ENCODE assay signal across 15 cellular contexts in genomic region chr17:48539177-48539576, GRCh38. TPM values are rescaled to one million over a fixed set of nuclear protein-coding genes. Genes with fewer than 3 reads are reported as not detected.
DNase-seq lines count a peak whose midpoint lies in the region; ATAC-seq, FAIRE-seq and TF ChIP-seq lines count a peak whose summit lies in the region.
"Had no signal": no experiment of that assay in that cellular context is flagged by ENCODE, and none has a peak within 500 bp of the region (broad histone marks: within the 10 kb centered on the region; RNA-seq: fewer than 3 reads in every experiment).

No MANE protein-coding gene starts in this region.

- dilution Hi-C loops in keratinocyte (cut with MboI; ENCODE audit: extremely low pct_ligation_motif_present, low sequenced_read_pairs) = no loop called here

- H3K27me3 Mint-ChIP-seq in astrocyte (ENCODE audit: low read depth, unreplicated experiment) = peaks cover 74% of the 10 kb centered on the region

- peaks cover 34% of the 10 kb centered on the region for H3K79me2 ChIP-seq in astrocyte (ENCODE audit: insufficient read depth, low read length)
- peaks cover 13% of the 10 kb centered on the region for H3K79me2 ChIP-seq in keratinocyte (ENCODE audit: control insufficient read depth, insufficient read depth, low read length)

- H3K9ac ChIP-seq in astrocyte (ENCODE audit: low read length) (peak overlapping the region; percentile 46), keratinocyte (ENCODE audit: control insufficient read depth, extremely low read depth, insufficient read depth, low read length) (no peak overlapping the region)

- H3K4me3 ChIP-seq in astrocyte (ENCODE audit: insufficient read depth, low read depth, low read length) (no peak overlapping the region), keratinocyte (ENCODE audit: control insufficient read depth in 2 of 3, extremely low read depth in 1 of 3, insufficient read depth in 2 of 3, low read depth in 1 of 3, low read length in 3 of 3) (no peak overlapping the region), spleen (no peak overlapping the region), suprapubic skin (no peak overlapping the region)
- H3K4me3 ChIP-seq: right atrium auricular region had no signal

- H3K27ac ChIP-seq in astrocyte (ENCODE audit: low read depth, low read length) (peak overlapping the region; percentile 78), keratinocyte (ENCODE audit: control insufficient read depth, insufficient read depth, low read length) (no peak overlapping the region), spleen (peak overlapping the region in 6 of 8 donors; percentile 4 to 94 (median 88)), suprapubic skin (no peak overlapping the region)
- H3K27ac ChIP-seq: right atrium auricular region had no signal

- H3K4me1 Mint-ChIP-seq in astrocyte (ENCODE audit: low read depth, unreplicated experiment) = peaks cover 5% of the 10 kb centered on the region

- H3K4me3 Mint-ChIP-seq in astrocyte (ENCODE audit: unreplicated experiment) = no peak overlapping the region

- H2AFZ ChIP-seq in astrocyte (ENCODE audit: low read depth, low read length) (no peak overlapping the region), keratinocyte (ENCODE audit: control insufficient read depth, low read length) (no peak overlapping the region)

- H3K9me3 Mint-ChIP-seq in astrocyte (ENCODE audit: unreplicated experiment) = peaks cover 12% of the 10 kb centered on the region
- H3K9me3 Mint-ChIP-seq: activated naive CD4-positive, alpha-beta T cell treated with anti-CD3 and anti-CD28 coated beads, Interleukin-2, amount 50 U/mL, for 24 hours; naive B cell had no signal

- peak overlapping the region; percentile 83 for H3K4me2 ChIP-seq in astrocyte (ENCODE audit: low read length)
- H3K4me2 ChIP-seq in keratinocyte (ENCODE audit: control insufficient read depth, extremely low read depth, insufficient read depth, low read depth, low read length) = peak overlapping the region; percentile 14

- H4K20me1 ChIP-seq in astrocyte (ENCODE audit: insufficient read depth, low read length) (no peaks in the 10 kb centered on the region), keratinocyte (ENCODE audit: control insufficient read depth, extremely low read depth, insufficient read depth, low read length) (no peaks in the 10 kb centered on the region)

- peak; percentile 23 for FAIRE-seq in astrocyte (lab: Jason Lieb, UNC)
- FAIRE-seq in keratinocyte (lab: Jason Lieb, UNC) = no peak

- no peaks in the 10 kb centered on the region for H3K9me1 ChIP-seq in keratinocyte (ENCODE audit: control insufficient read depth, extremely low read depth, insufficient read depth, low read length)

- TF ChIP-seq EP300 in suprapubic skin (IDR thresholded peaks at IDR 0.05) = no peak

- TF ChIP-seq CTCF in astrocyte (IDR thresholded peaks at IDR 0.05; ENCODE audit: insufficient read depth, low read depth, low read length) = no peak
- no peak for TF ChIP-seq CTCF in keratinocyte (optimal IDR thresholded peaks at IDR 0.05 in 1 of 3, IDR thresholded peaks at IDR 0.05 in 1 of 3, conservative IDR thresholded peaks at IDR 0.05 in 1 of 3; ENCODE audit: extremely low read depth in 1 of 3, insufficient read depth in 2 of 3, low read length in 3 of 3)
- TF ChIP-seq CTCF in spleen (IDR thresholded peaks at IDR 0.05 in 8 of 11, conservative IDR thresholded peaks at IDR 0.05 in 3 of 11) = no peak
- TF ChIP-seq CTCF in suprapubic skin (IDR thresholded peaks at IDR 0.05) = no peak

- H3K36me3 ChIP-seq in astrocyte (ENCODE audit: insufficient read depth, low read length) (no peaks in the 10 kb centered on the region), keratinocyte (ENCODE audit: control insufficient read depth in 2 of 2, extremely low read depth in 1 of 2, insufficient read depth in 2 of 2, low read length in 2 of 2) (peaks cover 0 to 3% of the 10 kb centered on the region in 2 experiments), spleen (no peaks in the 10 kb centered on the region), suprapubic skin (no peaks in the 10 kb centered on the region)
- H3K36me3 ChIP-seq: right atrium auricular region had no signal

- no peak for TF ChIP-seq POLR2A in spleen (IDR thresholded peaks at IDR 0.05)
- no peak for TF ChIP-seq POLR2A in suprapubic skin (IDR thresholded peaks at IDR 0.05)

- no peak overlapping the region for H3K27ac Mint-ChIP-seq in astrocyte (ENCODE audit: unreplicated experiment)

- no peaks in the 10 kb centered on the region for H3K9me3 ChIP-seq in astrocyte (ENCODE audit: insufficient read depth, low read depth, low read length)
- H3K9me3 ChIP-seq in keratinocyte (ENCODE audit: control insufficient read depth, low read depth, low read length) = no peaks in the 10 kb centered on the region
- H3K9me3 ChIP-seq in spleen = no peaks in the 10 kb centered on the region
- no peaks in the 10 kb centered on the region for H3K9me3 ChIP-seq in suprapubic skin
- H3K9me3 ChIP-seq: right atrium auricular region had no signal

- peaks cover 2% of the 10 kb centered on the region for H3K36me3 Mint-ChIP-seq in astrocyte (ENCODE audit: low read depth, unreplicated experiment)

- WGBS in spleen, 5 donors = 70 to 80% (median 75%) methylated on average over 4 of the region's 4 CpGs
- WGBS in suprapubic skin = 80% methylated on average over 4 of the region's 4 CpGs

- ATAC-seq in GM21528 (IDR thresholded peaks at IDR 0.05; ENCODE audit: low FRiP score, unreplicated experiment) = no peak
- ATAC-seq in left ventricle myocardium superior = no peak

- H3K4me1 ChIP-seq in astrocyte (ENCODE audit: insufficient read depth, low read length) (peaks cover 21% of the 10 kb centered on the region), keratinocyte (ENCODE audit: control insufficient read depth, extremely low read depth, insufficient read depth, low read length) (peaks cover 19% of the 10 kb centered on the region), spleen (peaks cover 2 to 44% (median 31%) of the 10 kb centered on the region in 6 donors), suprapubic skin (peaks cover 29% of the 10 kb centered on the region)

- peak; percentile 87 for DNase-seq in H4 (ENCODE audit: low spot score)
- peak; percentile 97 for DNase-seq in astrocyte (ENCODE audit: low read depth)
- no peak for DNase-seq in keratinocyte (ENCODE audit: low read depth, low spot score)
- no peak for DNase-seq in spleen
- no peak for DNase-seq in putamen (ENCODE audit: low spot score)
- no peak for DNase-seq in suprapubic skin (ENCODE audit: low spot score in 2 of 2)
- DNase-seq in left ventricle myocardium superior = no peak
- DNase-seq: naive B cell, NCI-H1436 treated with DMSO at 0.1 percent for 48 hours, NCI-H510A treated with DMSO at 0.1 percent for 48 hours, Right ventricle myocardium superior had no signal

- H3K27me3 ChIP-seq in astrocyte (ENCODE audit: insufficient read depth, low read length) = peaks cover 12% of the 10 kb centered on the region
- peaks cover 15% of the 10 kb centered on the region for H3K27me3 ChIP-seq in keratinocyte (ENCODE audit: control insufficient read depth, extremely low read depth, insufficient read depth, low read length)
- H3K27me3 ChIP-seq in spleen (replicated peaks in 1 of 7) = peaks cover 0 to 60% (median 31%) of the 10 kb centered on the region in 7 donors
- H3K27me3 ChIP-seq in suprapubic skin = peaks cover 4% of the 10 kb centered on the region

- intact Hi-C loops in spleen (cut with DNase I; ENCODE audit: low total_unique reads) = no loop called here
- intact Hi-C loops in left ventricle myocardium superior (cut with micrococcal nuclease) = no loop called here

RNA-seq across cellular contexts. Expression of gene HOXB2, which starts 5.7 kb away (rescaled TPM):
- 5.3 and 11.1 TPM in 2 replicates for total RNA-seq in H4 (2014; rRNA removed; shearing (Covaris generic))
- total RNA-seq in astrocyte = 0.41 and 1.8 TPM in 2 replicates
- polyA plus RNA-seq in keratinocyte = 3.0 to 5.7 TPM (median 3.8 TPM) in 3 replicates
- not detected for polyA plus RNA-seq in keratinocyte (2011; ENCODE audit: low read depth)
- polyA plus RNA-seq in keratinocyte (2011; cell fraction: cytosol; rRNA removed) = 4.2 and 4.6 TPM in 2 replicates
- 7.0 and 9.2 TPM in 2 replicates for polyA plus RNA-seq in keratinocyte (2011; cell fraction: nucleus; rRNA removed)
- polyA plus RNA-seq in keratinocyte (2012; ENCODE audit: low replicate concordance) = 1.9 and 7.8 TPM in 2 replicates
- 0.33 to 1.6 TPM (median 0.58 TPM) in 3 replicates for polyA minus RNA-seq in keratinocyte
- polyA minus RNA-seq in keratinocyte (2011; cell fraction: cytosol; rRNA and poly(A)+ RNA removed) = 3.3 TPM
- 0.53 and 0.85 TPM in 2 replicates for polyA minus RNA-seq in keratinocyte (2011; cell fraction: nucleus; rRNA and poly(A)+ RNA removed)
- 10 to 100 TPM in 4 of 7 donors, 1 to 10 TPM in 3; 5.9 to 21.9 (median 10.2) TPM for total RNA-seq in spleen
- polyA plus RNA-seq in spleen = 1 to 10 TPM; 7.2 to 8.2 (median 8.0) TPM
- total RNA-seq in suprapubic skin = 10 to 100 TPM in 2 of 4 donors, 1 to 10 TPM in 2; 8.4 to 13.6 (median 9.9) TPM
- total RNA-seq in left ventricle myocardium superior = 2.8 TPM

RNA-seq across cellular contexts. Expression of gene HOXB1, which starts 8.4 kb away (rescaled TPM):
- not detected in 2 replicates for total RNA-seq in H4 (2014; rRNA removed; shearing (Covaris generic))
- total RNA-seq in astrocyte (not detected in 2 replicates), spleen (not detected), suprapubic skin (not detected), left ventricle myocardium superior (not detected)
- polyA plus RNA-seq in keratinocyte (not detected in 3 replicates), spleen (under 1 TPM in 1 of 3 donors, not detected in 2; 0.06 TPM)
- polyA plus RNA-seq in keratinocyte (2011; ENCODE audit: low read depth) = not detected
- polyA plus RNA-seq in keratinocyte (2011; cell fraction: cytosol; rRNA removed) = not detected in 2 replicates
- not detected in 2 replicates for polyA plus RNA-seq in keratinocyte (2011; cell fraction: nucleus; rRNA removed)
- not detected in 2 replicates for polyA plus RNA-seq in keratinocyte (2012; ENCODE audit: low replicate concordance)
- not detected in 3 replicates for polyA minus RNA-seq in keratinocyte
- polyA minus RNA-seq in keratinocyte (2011; cell fraction: cytosol; rRNA and poly(A)+ RNA removed) = not detected
- not detected in 2 replicates for polyA minus RNA-seq in keratinocyte (2011; cell fraction: nucleus; rRNA and poly(A)+ RNA removed)
- total RNA-seq: chondrocyte, right atrium auricular region, Right ventricle myocardium superior had no signal

RNA-seq across cellular contexts. Expression of gene HOXB4, which starts 39.0 kb away (rescaled TPM):
- 0.45 TPM in 2 replicates for total RNA-seq in H4 (2014; rRNA removed; shearing (Covaris generic))
- total RNA-seq in astrocyte = not detected in 2 replicates
- 0.46 to 0.89 TPM (median 0.59 TPM) in 3 replicates for polyA plus RNA-seq in keratinocyte
- polyA plus RNA-seq in keratinocyte (2011; ENCODE audit: low read depth) = 0.11 TPM
- 0.46 and 0.55 TPM in 2 replicates for polyA plus RNA-seq in keratinocyte (2011; cell fraction: cytosol; rRNA removed)
- polyA plus RNA-seq in keratinocyte (2011; cell fraction: nucleus; rRNA removed) = 1.4 and 1.8 TPM in 2 replicates
- 0.30 and 1.2 TPM in 2 replicates for polyA plus RNA-seq in keratinocyte (2012; ENCODE audit: low replicate concordance)
- 0.19 to 0.92 TPM (median 0.30 TPM) in 3 replicates for polyA minus RNA-seq in keratinocyte
- not detected for polyA minus RNA-seq in keratinocyte (2011; cell fraction: cytosol; rRNA and poly(A)+ RNA removed)
- 0.21 and 0.70 TPM in 2 replicates for polyA minus RNA-seq in keratinocyte (2011; cell fraction: nucleus; rRNA and poly(A)+ RNA removed)
- 1 to 10 TPM; 1.9 to 6.4 (median 3.6) TPM for total RNA-seq in spleen
- polyA plus RNA-seq in spleen = 1 to 10 TPM; 2.3 to 2.7 (median 2.4) TPM
- 1 to 10 TPM in 3 of 4 donors, under 1 TPM in 1; 0.42 to 3.5 (median 1.0) TPM for total RNA-seq in suprapubic skin
- 0.79 TPM for total RNA-seq in left ventricle myocardium superior
- total RNA-seq: chondrocyte had no signal

RNA-seq across cellular contexts. Expression of gene HOXB3, which starts 50.9 kb away (rescaled TPM):
- total RNA-seq in H4 (2014; rRNA removed; shearing (Covaris generic)) = 2.0 and 5.6 TPM in 2 replicates
- total RNA-seq in astrocyte (not detected in 2 replicates), spleen (10 to 100 TPM in 4 of 7 donors, 1 to 10 TPM in 3; 6.8 to 23.1 (median 10.4) TPM), suprapubic skin (10 to 100 TPM in 1 of 4 donors, 1 to 10 TPM in 3; 2.3 to 20.8 (median 3.9) TPM), left ventricle myocardium superior (2.7 TPM)
- polyA plus RNA-seq in keratinocyte (0.63 to 1.2 TPM (median 1.1 TPM) in 3 replicates), spleen (1 to 10 TPM; 3.6 to 7.8 (median 6.5) TPM)
- polyA plus RNA-seq in keratinocyte (2011; ENCODE audit: low read depth) = 0.56 TPM
- 0.47 and 0.49 TPM in 2 replicates for polyA plus RNA-seq in keratinocyte (2011; cell fraction: cytosol; rRNA removed)
- polyA plus RNA-seq in keratinocyte (2011; cell fraction: nucleus; rRNA removed) = 3.6 and 4.7 TPM in 2 replicates
- polyA plus RNA-seq in keratinocyte (2012; ENCODE audit: low replicate concordance) = 0.18 and 1.8 TPM in 2 replicates
- polyA minus RNA-seq in keratinocyte = 0.30 to 0.72 TPM (median 0.54 TPM) in 3 replicates
- not detected for polyA minus RNA-seq in keratinocyte (2011; cell fraction: cytosol; rRNA and poly(A)+ RNA removed)
- 1.2 and 1.3 TPM in 2 replicates for polyA minus RNA-seq in keratinocyte (2011; cell fraction: nucleus; rRNA and poly(A)+ RNA removed)

RNA-seq across cellular contexts. Expression of gene HOXB5, which starts 54.4 kb away (rescaled TPM):
- total RNA-seq in H4 (2014; rRNA removed; shearing (Covaris generic)) = 0.43 TPM in 1 of 2 replicates, not detected in the other
- total RNA-seq in astrocyte (not detected in 2 replicates), spleen (1 to 10 TPM in 3 of 7 donors, under 1 TPM in 4; 0.43 to 2.6 (median 0.67) TPM), suprapubic skin (under 1 TPM in 2 of 4 donors, not detected in 2; 0.72 to 0.80 TPM), left ventricle myocardium superior (not detected)
- polyA plus RNA-seq in keratinocyte (0.04 to 0.19 TPM in 2 of 3 replicates, not detected in the other), spleen (1 to 10 TPM in 2 of 3 donors, under 1 TPM in 1; 0.91 to 1.5 (median 1.3) TPM)
- polyA plus RNA-seq in keratinocyte (2011; ENCODE audit: low read depth) = not detected
- polyA plus RNA-seq in keratinocyte (2011; cell fraction: cytosol; rRNA removed) = 0.04 TPM in 2 replicates
- polyA plus RNA-seq in keratinocyte (2011; cell fraction: nucleus; rRNA removed) = 0.10 and 0.16 TPM in 2 replicates
- 0.07 TPM in 1 of 2 replicates, not detected in the other for polyA plus RNA-seq in keratinocyte (2012; ENCODE audit: low replicate concordance)
- polyA minus RNA-seq in keratinocyte = not detected in 3 replicates
- polyA minus RNA-seq in keratinocyte (2011; cell fraction: cytosol; rRNA and poly(A)+ RNA removed) = not detected
- not detected in 2 replicates for polyA minus RNA-seq in keratinocyte (2011; cell fraction: nucleus; rRNA and poly(A)+ RNA removed)
- total RNA-seq: chondrocyte, right atrium auricular region had no signal

Comparison
In these comparisons a context has a peak if more than half of its experiments do, and no peak if none do; other contexts are left out.
1. DNase-seq: peak in H4 (single experiment) and astrocyte (single experiment); none in keratinocyte (single experiment), spleen (single experiment), putamen (single experiment), suprapubic skin (0 of 2) and left ventricle myocardium superior (single experiment).
2. H3K27ac ChIP-seq: peak in astrocyte (single experiment) and spleen (6 of 8); none in keratinocyte (single experiment) and suprapubic skin (single experiment).